Comparison of ENCODE assay signal across 8 cellular contexts in the genomic region with DNA sequence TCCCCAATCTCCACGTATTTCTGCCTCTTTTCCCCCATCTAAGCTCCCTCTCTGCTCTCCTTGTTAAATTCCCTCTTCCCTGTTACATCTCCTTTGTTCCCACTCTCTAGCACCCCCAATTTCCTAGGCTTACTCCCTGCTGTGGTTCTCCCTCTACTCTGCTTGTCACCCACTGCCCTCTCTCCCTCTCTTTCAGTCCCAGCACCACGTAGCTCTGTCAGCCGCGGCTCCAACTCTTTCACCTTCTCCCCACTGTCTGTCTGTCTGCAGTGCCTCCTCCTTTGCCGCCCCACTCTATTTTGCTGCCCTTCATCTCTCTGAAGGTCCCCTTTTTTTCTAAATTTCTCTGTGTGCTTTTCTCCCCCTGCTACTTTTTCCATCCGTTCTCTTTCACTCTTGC. TPM values are rescaled to one million over a fixed set of nuclear protein-coding genes. Genes with fewer than 3 reads are reported as not detected.
DNase-seq lines count a peak whose midpoint lies in the region; ATAC-seq and TF ChIP-seq lines count a peak whose summit lies in the region.

No MANE protein-coding gene starts in this region.

- no peak for TF ChIP-seq CTCF in foreskin keratinocyte (conservative IDR thresholded peaks at IDR 0.05)
- no peak for TF ChIP-seq CTCF in retinal pigment epithelial cell (conservative IDR thresholded peaks at IDR 0.05; ENCODE audit: low read depth, low read length)

- peak overlapping the region; percentile 94 to 100 (median 97) for H3K4me3 Mint-ChIP-seq in T-cell

- ATAC-seq in T-cell (replicated peaks in 1 of 4) = no peak
- ATAC-seq in foreskin keratinocyte = no peak
- no peak for ATAC-seq in HG03159 (IDR thresholded peaks at IDR 0.05; ENCODE audit: unreplicated experiment)
- ATAC-seq in HG02981 (IDR thresholded peaks at IDR 0.05; ENCODE audit: unreplicated experiment) = no peak
- no peak for ATAC-seq in HG03354 (IDR thresholded peaks at IDR 0.05; ENCODE audit: poor library complexity, severe bottlenecking, unreplicated experiment)

- H3K4me1 Mint-ChIP-seq in T-cell = peaks cover 31 to 49% (median 43%) of the 10 kb centered on the region in 3 donors

- CTCF ChIA-PET in T-cell (lab: Charles Lee) = interaction anchor here in 1 of 2 donors (0.6 kb wide), 1 partner anchor 201 kb away, joined by 5 read pairs; no protein-coding TSS in a partner anchor

- H3K36me3 Mint-ChIP-seq in T-cell = peaks cover 68% of the 10 kb centered on the region

- no peaks in the 10 kb centered on the region for H3K27me3 ChIP-seq in foreskin keratinocyte

- H3K27ac ChIP-seq in foreskin keratinocyte = peak overlapping the region; percentile 80

- peak overlapping the region; percentile 94 for H3K4me3 ChIP-seq in GM08714 (ENCODE audit: low read length)
- H3K4me3 ChIP-seq in retinal pigment epithelial cell (ENCODE audit: low read length) = peak overlapping the region; percentile 100

- no peak for DNase-seq in T-cell
- DNase-seq in foreskin keratinocyte = no peak
- no peak for DNase-seq in retinal pigment epithelial cell (ENCODE audit: low read depth)
- DNase-seq in NCI-H2227 treated with DMSO at 0.1 percent for 48 hours (lab: John Stamatoyannopoulos, UW) = no peak

- POLR2A ChIA-PET in T-cell (lab: Charles Lee) = no interaction called here

- peak overlapping the region; percentile 92 to 94 for H3K27ac Mint-ChIP-seq in T-cell

- no peaks in the 10 kb centered on the region for H3K27me3 Mint-ChIP-seq in T-cell

- peaks cover 23 to 60% (median 25%) of the 10 kb centered on the region in 3 donors for H3K9me3 Mint-ChIP-seq in T-cell

- H3K4me1 ChIP-seq in foreskin keratinocyte = peaks cover 4% of the 10 kb centered on the region

RNA-seq across cellular contexts. Expression of gene ZNF841, which starts 1.0 kb away (rescaled TPM):
- total RNA-seq in T-cell (10 to 100 TPM; 25.4 to 34.3 (median 32.2) TPM), foreskin keratinocyte (8.7 and 10.2 TPM in 2 replicates)
- 1.1 and 1.2 TPM in 2 replicates for polyA plus RNA-seq in foreskin keratinocyte

RNA-seq across cellular contexts. Expression of gene ZNF616, which starts 45.2 kb away (rescaled TPM):
- 10 to 100 TPM in 3 of 5 donors, 1 to 10 TPM in 2; 3.6 to 18.3 (median 14.4) TPM for total RNA-seq in T-cell
- total RNA-seq in foreskin keratinocyte = 7.0 and 7.8 TPM in 2 replicates
- polyA plus RNA-seq in foreskin keratinocyte = 2.0 and 2.3 TPM in 2 replicates

RNA-seq across cellular contexts. Expression of gene ZNF432, which starts 45.9 kb away (rescaled TPM):
- 10 to 100 TPM; 12.9 to 22.1 (median 17.3) TPM for total RNA-seq in T-cell
- 4.9 and 6.1 TPM in 2 replicates for total RNA-seq in foreskin keratinocyte
- polyA plus RNA-seq in foreskin keratinocyte = 1.2 and 1.4 TPM in 2 replicates
